Comparison of ENCODE assay signal across 27 cellular contexts in genomic region chr10:7808686-7809267, GRCh38.
"Had no signal": no experiment of that assay in that cellular context is flagged by ENCODE, and none has a peak within 500 bp of the region (broad histone marks: within the 10 kb centered on the region; RNA-seq: fewer than 3 reads in every experiment).

No MANE protein-coding gene starts in this region.

- H3K9me3 ChIP-seq: left lung, neutrophil, right atrium auricular region, suprapubic skin, thoracic aorta, tibial artery, upper lobe of right lung had no signal

- H3K4me2 ChIP-seq: neural progenitor cell had no signal

- DNase-seq: hippocampal formation; kidney glomerular epithelial cell; left colon; left lung; mesendoderm; naive B cell; natural killer cell; nephron progenitor cell; occipital lobe; stimulated activated CD4-positive, alpha-beta T cell treated with anti-CD3 and anti-CD28 coated beads, Interleukin-12 subunit alpha, Interleukin-12 subunit beta, amount 100 ng/mL, for 4 hours; stimulated activated CD4-positive, alpha-beta T cell treated with anti-CD3 and anti-CD28 coated beads, Interleukin-15, amount 100 ng/mL, for 24 hours; stimulated activated CD4-positive, alpha-beta T cell treated with anti-CD3 and anti-CD28 coated beads, Interleukin-2, amount 100 ng/mL, for 24 hours; stimulated activated CD4-positive, alpha-beta T cell treated with anti-CD3 and anti-CD28 coated beads, Interleukin-4, amount 100 ng/mL, for 1 hour; stimulated activated naive B cell treated with anti-CD40 and anti-IgM and Interleukin-4, amounts not matched to agents 10 μg/mL and 1 μg/mL and 100 μg/mL, for 72 hours; tibial artery; upper lobe of right lung had no signal

- H3K27me3 Mint-ChIP-seq: progenitor cell of endocrine pancreas; stimulated activated naive CD8-positive, alpha-beta T cell treated with anti-CD3 and anti-CD28 coated beads, Interleukin-15, Interleukin-2, amounts not matched to agents 100 ng/mL and 50 ng/mL, for 24 hours had no signal

- H3K36me3 ChIP-seq: neural progenitor cell had no signal

- H3K27me3 ChIP-seq: left lung, neural progenitor cell, neutrophil, right atrium auricular region, suprapubic skin, tibial artery, upper lobe of right lung had no signal

- H3K9ac ChIP-seq: neural progenitor cell had no signal

- H3K4me1 ChIP-seq: left lung, neural progenitor cell, suprapubic skin, tibial artery, upper lobe of right lung had no signal

- H3K27ac ChIP-seq: left lung, neural progenitor cell, neutrophil, right atrium auricular region, skin epidermis, suprapubic skin, thoracic aorta, tibial artery, upper lobe of right lung had no signal

- H3K9me3 Mint-ChIP-seq: mesothelial cell of epicardium; naive B cell; natural killer cell; nephron progenitor cell; neural progenitor cell; stimulated activated naive B cell treated with anti-CD40 and anti-IgM and Interleukin-4, amounts not matched to agents 10 μg/mL and 1 μg/mL and 100 μg/mL, for 72 hours; stimulated activated naive CD8-positive, alpha-beta T cell treated with anti-CD3 and anti-CD28 coated beads, Interleukin-15, Interleukin-2, amounts not matched to agents 100 ng/mL and 50 ng/mL, for 24 hours had no signal

- H3K4me1 Mint-ChIP-seq: mesothelial cell of epicardium, naive B cell, neural progenitor cell had no signal

- H3K4me3 ChIP-seq: left lung, lung, neural progenitor cell, right atrium auricular region, skin epidermis, suprapubic skin, thoracic aorta, tibial artery, upper lobe of right lung had no signal

- H3K4me3 Mint-ChIP-seq: mesothelial cell of epicardium; natural killer cell; nephron progenitor cell; neural progenitor cell; stimulated activated naive B cell treated with anti-CD40 and anti-IgM and Interleukin-4, amounts not matched to agents 10 μg/mL and 1 μg/mL and 100 μg/mL, for 72 hours; stimulated activated naive CD8-positive, alpha-beta T cell treated with anti-CD3 and anti-CD28 coated beads, Interleukin-15, Interleukin-2, amounts not matched to agents 100 ng/mL and 50 ng/mL, for 24 hours had no signal

- H3K27ac Mint-ChIP-seq: neural progenitor cell; stimulated activated naive CD8-positive, alpha-beta T cell treated with anti-CD3 and anti-CD28 coated beads, Interleukin-15, Interleukin-2, amounts not matched to agents 100 ng/mL and 50 ng/mL, for 24 hours had no signal

- ATAC-seq: left colon; left lung; natural killer cell; sciatic nerve; stimulated activated naive B cell treated with anti-CD40 and anti-IgM and Interleukin-4, amounts not matched to agents 10 μg/mL and 1 μg/mL and 100 μg/mL, for 72 hours; upper lobe of right lung had no signal

- H2AFZ ChIP-seq: neural progenitor cell had no signal
